2 cellular contexts compared by ENCODE assay signal in the genomic region with DNA sequence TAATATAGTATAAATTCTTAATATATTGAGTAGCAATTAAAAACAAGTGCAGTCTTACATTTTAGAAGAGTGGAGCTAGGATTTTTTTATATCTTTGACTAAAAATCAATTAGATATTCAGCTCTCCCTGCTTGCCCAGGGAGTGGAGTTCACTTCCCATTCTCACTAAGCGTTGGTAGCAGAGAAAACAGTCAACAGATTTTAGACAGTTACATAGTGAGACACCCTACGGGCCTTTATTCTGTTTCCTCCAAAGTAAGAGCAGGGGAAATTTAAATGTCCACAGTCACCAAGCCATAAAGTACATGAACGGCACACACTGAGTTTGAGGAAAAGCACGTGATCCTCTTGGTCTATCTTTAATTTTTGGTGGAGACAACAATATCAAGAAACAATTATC.
TF ChIP-seq lines count a peak whose summit lies in the region.

No MANE protein-coding gene starts in this region.

TF ChIP-seq in liver, 16 proteins besides CTCF, POLR2A, EP300 and RAD21 (continued from another document):
- TF ChIP-seq, protein P1, sequence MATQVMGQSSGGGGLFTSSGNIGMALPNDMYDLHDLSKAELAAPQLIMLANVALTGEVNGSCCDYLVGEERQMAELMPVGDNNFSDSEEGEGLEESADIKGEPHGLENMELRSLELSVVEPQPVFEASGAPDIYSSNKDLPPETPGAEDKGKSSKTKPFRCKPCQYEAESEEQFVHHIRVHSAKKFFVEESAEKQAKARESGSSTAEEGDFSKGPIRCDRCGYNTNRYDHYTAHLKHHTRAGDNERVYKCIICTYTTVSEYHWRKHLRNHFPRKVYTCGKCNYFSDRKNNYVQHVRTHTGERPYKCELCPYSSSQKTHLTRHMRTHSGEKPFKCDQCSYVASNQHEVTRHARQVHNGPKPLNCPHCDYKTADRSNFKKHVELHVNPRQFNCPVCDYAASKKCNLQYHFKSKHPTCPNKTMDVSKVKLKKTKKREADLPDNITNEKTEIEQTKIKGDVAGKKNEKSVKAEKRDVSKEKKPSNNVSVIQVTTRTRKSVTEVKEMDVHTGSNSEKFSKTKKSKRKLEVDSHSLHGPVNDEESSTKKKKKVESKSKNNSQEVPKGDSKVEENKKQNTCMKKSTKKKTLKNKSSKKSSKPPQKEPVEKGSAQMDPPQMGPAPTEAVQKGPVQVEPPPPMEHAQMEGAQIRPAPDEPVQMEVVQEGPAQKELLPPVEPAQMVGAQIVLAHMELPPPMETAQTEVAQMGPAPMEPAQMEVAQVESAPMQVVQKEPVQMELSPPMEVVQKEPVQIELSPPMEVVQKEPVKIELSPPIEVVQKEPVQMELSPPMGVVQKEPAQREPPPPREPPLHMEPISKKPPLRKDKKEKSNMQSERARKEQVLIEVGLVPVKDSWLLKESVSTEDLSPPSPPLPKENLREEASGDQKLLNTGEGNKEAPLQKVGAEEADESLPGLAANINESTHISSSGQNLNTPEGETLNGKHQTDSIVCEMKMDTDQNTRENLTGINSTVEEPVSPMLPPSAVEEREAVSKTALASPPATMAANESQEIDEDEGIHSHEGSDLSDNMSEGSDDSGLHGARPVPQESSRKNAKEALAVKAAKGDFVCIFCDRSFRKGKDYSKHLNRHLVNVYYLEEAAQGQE (IDR thresholded peaks at IDR 0.05): no peak

TF ChIP-seq in HepG2, 621 proteins besides CTCF, POLR2A, EP300 and RAD21 (continued from another document):
- TF ChIP-seq, protein P2, sequence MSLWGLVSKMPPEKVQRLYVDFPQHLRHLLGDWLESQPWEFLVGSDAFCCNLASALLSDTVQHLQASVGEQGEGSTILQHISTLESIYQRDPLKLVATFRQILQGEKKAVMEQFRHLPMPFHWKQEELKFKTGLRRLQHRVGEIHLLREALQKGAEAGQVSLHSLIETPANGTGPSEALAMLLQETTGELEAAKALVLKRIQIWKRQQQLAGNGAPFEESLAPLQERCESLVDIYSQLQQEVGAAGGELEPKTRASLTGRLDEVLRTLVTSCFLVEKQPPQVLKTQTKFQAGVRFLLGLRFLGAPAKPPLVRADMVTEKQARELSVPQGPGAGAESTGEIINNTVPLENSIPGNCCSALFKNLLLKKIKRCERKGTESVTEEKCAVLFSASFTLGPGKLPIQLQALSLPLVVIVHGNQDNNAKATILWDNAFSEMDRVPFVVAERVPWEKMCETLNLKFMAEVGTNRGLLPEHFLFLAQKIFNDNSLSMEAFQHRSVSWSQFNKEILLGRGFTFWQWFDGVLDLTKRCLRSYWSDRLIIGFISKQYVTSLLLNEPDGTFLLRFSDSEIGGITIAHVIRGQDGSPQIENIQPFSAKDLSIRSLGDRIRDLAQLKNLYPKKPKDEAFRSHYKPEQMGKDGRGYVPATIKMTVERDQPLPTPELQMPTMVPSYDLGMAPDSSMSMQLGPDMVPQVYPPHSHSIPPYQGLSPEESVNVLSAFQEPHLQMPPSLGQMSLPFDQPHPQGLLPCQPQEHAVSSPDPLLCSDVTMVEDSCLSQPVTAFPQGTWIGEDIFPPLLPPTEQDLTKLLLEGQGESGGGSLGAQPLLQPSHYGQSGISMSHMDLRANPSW (CRISPR knock-in tag; IDR thresholded peaks at IDR 0.05; ENCODE audit: borderline replicate concordance): no peak
- no peak for TF ChIP-seq ZFP82 (CRISPR knock-in tag; IDR thresholded peaks at IDR 0.05; ENCODE audit: borderline replicate concordance)
- TF ChIP-seq ZNF354B (CRISPR knock-in tag; IDR thresholded peaks at IDR 0.05): no peak
